Comparison of ENCODE assay signal across 35 cellular contexts in the genomic region with DNA sequence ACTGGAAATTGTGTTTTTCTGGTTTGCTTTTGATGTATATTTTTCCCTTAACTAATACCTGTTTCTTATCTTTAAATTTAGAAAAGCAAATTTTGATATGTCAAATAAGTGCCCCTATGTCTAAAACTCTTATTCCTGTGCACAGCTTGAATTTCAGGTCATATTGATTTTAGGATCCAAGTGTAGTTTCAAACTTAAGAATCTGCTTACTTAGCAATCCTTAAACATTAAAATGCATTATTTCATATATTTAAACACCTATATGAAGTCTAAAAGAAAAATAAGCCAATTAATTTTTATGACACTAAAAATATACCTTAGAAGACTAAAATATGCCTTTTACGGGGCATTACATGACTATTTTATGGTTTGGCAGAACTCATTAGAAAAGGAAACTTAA. TPM values are rescaled to one million over a fixed set of nuclear protein-coding genes. Genes with fewer than 3 reads are reported as not detected.
DNase-seq lines count a peak whose midpoint lies in the region; ATAC-seq, FAIRE-seq and TF ChIP-seq lines count a peak whose summit lies in the region.
"Had no signal": no experiment of that assay in that cellular context is flagged by ENCODE, and none has a peak within 500 bp of the region (broad histone marks: within the 10 kb centered on the region; RNA-seq: fewer than 3 reads in every experiment).

No MANE protein-coding gene starts in this region.

- no peak overlapping the region for H2BK5ac ChIP-seq in IMR-90 (ENCODE audit: low read depth, low read length, poor library complexity, severe bottlenecking)

- no peak for FAIRE-seq in HepG2 (lab: Jason Lieb, UNC)
- no peak for FAIRE-seq in A549 (lab: Jason Lieb, UNC)
- no peak for FAIRE-seq in K562 (lab: Jason Lieb, UNC)
- FAIRE-seq: A204.1, D721Med had no signal

- no peak overlapping the region for H4K91ac ChIP-seq in IMR-90 (ENCODE audit: insufficient read depth, low read depth, low read length)

- CTCF ChIA-PET in HepG2 (lab: Yijun Ruan, JAX; ENCODE audit: low intra/inter-chr PET ratio, low total read pairs) (no interaction called here), A549 (lab: Yijun Ruan, JAX) (no interaction called here), IMR-90 (lab: Yijun Ruan, JAX) (interaction anchor here (0.5 kb wide), 1 partner anchor 10 kb away, joined by 3 read pairs; no protein-coding TSS in a partner anchor), K562 (lab: Yijun Ruan, JAX; ENCODE audit: low intra/inter-chr PET ratio) (no interaction called here)

- H3K23ac ChIP-seq in IMR-90 (ENCODE audit: low read depth, low read length): no peak overlapping the region

- no peak overlapping the region for H3K27ac ChIP-seq in HepG2 (ENCODE audit: extremely low read length, insufficient read depth, low read length)
- H3K27ac ChIP-seq in right lobe of liver: no peak overlapping the region
- no peak overlapping the region for H3K27ac ChIP-seq in A549
- H3K27ac ChIP-seq in IMR-90 (ENCODE audit: insufficient read depth, low read length): no peak overlapping the region
- H3K27ac ChIP-seq in K562 (ENCODE audit: extremely low read depth, low read depth, low read length): no peak overlapping the region
- H3K27ac ChIP-seq: 22Rv1; BLaER1; BLaER1 treated with 17β-estradiol and CSF1 and Interleukin-3, amounts not matched to agents 10 nM and 100 nM; C4-2B had no signal

- H3K9me1 ChIP-seq in IMR-90 (ENCODE audit: insufficient read depth, low read length) (0 out of 2 replicates have a peak, but pooled peaks cover 4% of the 10 kb centered on the region), K562 (ENCODE audit: control insufficient read depth, insufficient read depth, low read length) (no peaks in the 10 kb centered on the region)

- H4K8ac ChIP-seq in IMR-90 (ENCODE audit: low read depth in 2 of 2, low read length in 2 of 2): no peak overlapping the region; a peak in 1 of 4 replicates

- no peak overlapping the region for H2BK20ac ChIP-seq in IMR-90 (ENCODE audit: low read depth, low read length)

- no peak overlapping the region for H2AK9ac ChIP-seq in IMR-90 (replicated peaks; ENCODE audit: low read depth, low read length, poor library complexity)

- 98% methylated on average over 1 of the region's 1 CpG for WGBS in HepG2 (ENCODE audit: low lambda C conversion rate)
- WGBS in right lobe of liver (ENCODE audit: insufficient coverage, low coverage, low lambda C conversion rate, missing lambda C conversion rate): 86% methylated on average over 1 of the region's 1 CpG
- WGBS in A549 (ENCODE audit: missing lambda C conversion rate): 85% methylated on average over 1 of the region's 1 CpG
- WGBS in IMR-90 (ENCODE audit: extremely low coverage in 2 of 2, insufficient read length in 1 of 2), 2 experiments: no CpG with 5 or more reads among the region's 1 CpG
- 0% methylated on average over 1 of the region's 1 CpG for WGBS in K562 (ENCODE audit: insufficient coverage, low coverage, missing lambda C conversion rate)

- no peaks in the 10 kb centered on the region for H3K79me2 ChIP-seq in HepG2 (ENCODE audit: insufficient read depth, low read length)
- no peaks in the 10 kb centered on the region for H3K79me2 ChIP-seq in K562 (ENCODE audit: control insufficient read depth, insufficient read depth, low read length)

- TF ChIP-seq POLR2A in HepG2 (IDR thresholded peaks at IDR 0.05; ENCODE audit: insufficient read depth in 1 of 2, low read depth in 2 of 2, low read length in 2 of 2) (no peak), right lobe of liver (IDR thresholded peaks at IDR 0.05) (no peak), A549 (IDR thresholded peaks at IDR 0.05; ENCODE audit: low read length) (no peak), IMR-90 (IDR thresholded peaks at IDR 0.05; ENCODE audit: low read depth, low read length) (no peak), K562 (conservative IDR thresholded peaks at IDR 0.05) (no peak)

- no peaks in the 10 kb centered on the region; a peak in 1 of 5 replicates for H3K36me3 ChIP-seq in HepG2 (replicated peaks in 1 of 2; ENCODE audit: control insufficient read depth in 1 of 2, insufficient read depth in 2 of 2, low read length in 2 of 2)
- no peaks in the 10 kb centered on the region for H3K36me3 ChIP-seq in right lobe of liver
- H3K36me3 ChIP-seq in IMR-90 (ENCODE audit: control insufficient read depth, insufficient read depth, low read length): peaks cover 14% of the 10 kb centered on the region
- H3K36me3 ChIP-seq in K562 (ENCODE audit: control insufficient read depth, insufficient read depth, low read length): no peaks in the 10 kb centered on the region
- H3K36me3 ChIP-seq: BE2C; BLaER1; BLaER1 treated with 17β-estradiol and CSF1 and Interleukin-3, amounts not matched to agents 10 nM and 100 nM had no signal

- H3K27me3 ChIP-seq in HepG2 (ENCODE audit: control insufficient read depth in 1 of 2, insufficient read depth in 2 of 2, low read length in 2 of 2) (no peaks in the 10 kb centered on the region), right lobe of liver (no peaks in the 10 kb centered on the region), IMR-90 (ENCODE audit: control insufficient read depth, insufficient read depth, low read length) (no peaks in the 10 kb centered on the region), K562 (ENCODE audit: control insufficient read depth in 2 of 2, insufficient read depth in 2 of 2, low read length in 2 of 2) (no peaks in the 10 kb centered on the region)
- H3K27me3 ChIP-seq: BE2C; BLaER1; BLaER1 treated with 17β-estradiol and CSF1 and Interleukin-3, amounts not matched to agents 10 nM and 100 nM had no signal

- H3K56ac ChIP-seq in IMR-90 (ENCODE audit: extremely low read depth, insufficient read depth, low read length): no peak overlapping the region

- H3K9me3 ChIP-seq in HepG2 (ENCODE audit: low read length): no peaks in the 10 kb centered on the region
- H3K9me3 ChIP-seq in right lobe of liver: no peaks in the 10 kb centered on the region
- no peaks in the 10 kb centered on the region for H3K9me3 ChIP-seq in A549
- H3K9me3 ChIP-seq in IMR-90 (ENCODE audit: control insufficient read depth, insufficient read depth, low read length): no peaks in the 10 kb centered on the region
- no peaks in the 10 kb centered on the region for H3K9me3 ChIP-seq in K562 (replicated peaks; ENCODE audit: control insufficient read depth, insufficient read depth, low read depth, low read length)
- H3K9me3 ChIP-seq: BE2C; BLaER1; BLaER1 treated with 17β-estradiol and CSF1 and Interleukin-3, amounts not matched to agents 10 nM and 100 nM; Caco-2 had no signal

- no peaks in the 10 kb centered on the region for H4K20me1 ChIP-seq in HepG2 (ENCODE audit: insufficient read depth, low read length)
- peaks cover 12% of the 10 kb centered on the region for H4K20me1 ChIP-seq in IMR-90 (ENCODE audit: insufficient read depth, low read length)
- H4K20me1 ChIP-seq in K562 (replicated peaks; ENCODE audit: control insufficient read depth, insufficient read depth, low read length): no peaks in the 10 kb centered on the region
- H4K20me1 ChIP-seq: BLaER1; BLaER1 treated with 17β-estradiol and CSF1 and Interleukin-3, amounts not matched to agents 10 nM and 100 nM had no signal

- H2AFZ ChIP-seq in HepG2 (ENCODE audit: low read length) (no peak overlapping the region), IMR-90 (replicated peaks; ENCODE audit: low read length, poor library complexity) (no peak overlapping the region), K562 (ENCODE audit: low read depth, low read length) (no peak overlapping the region)

- no peak overlapping the region for H3K4me3 ChIP-seq in HepG2 (replicated peaks in 1 of 3; ENCODE audit: insufficient read depth in 1 of 3, low read depth in 2 of 3, low read length in 3 of 3)
- H3K4me3 ChIP-seq in right lobe of liver: no peak overlapping the region
- H3K4me3 ChIP-seq in A549: no peak overlapping the region
- H3K4me3 ChIP-seq in IMR-90 (ENCODE audit: insufficient read depth, low read depth, low read length): no peak overlapping the region
- no peak overlapping the region for H3K4me3 ChIP-seq in K562
- H3K4me3 ChIP-seq: BLaER1; BLaER1 treated with 17β-estradiol and CSF1 and Interleukin-3, amounts not matched to agents 10 nM and 100 nM had no signal

- H3K4me1 ChIP-seq in HepG2 (ENCODE audit: insufficient read depth, low read length) (no peaks in the 10 kb centered on the region), right lobe of liver (no peaks in the 10 kb centered on the region), A549 (peaks cover 5% of the 10 kb centered on the region; the same call in 1 of the 3 replicates), IMR-90 (ENCODE audit: control insufficient read depth, insufficient read depth, low read length) (peaks cover 2% of the 10 kb centered on the region; the same call in 1 of the 2 replicates), K562 (replicated peaks in 1 of 2; ENCODE audit: control insufficient read depth in 2 of 2, insufficient read depth in 2 of 2, low read length in 2 of 2) (no peaks in the 10 kb centered on the region)
- H3K4me1 ChIP-seq: BE2C; BLaER1; BLaER1 treated with 17β-estradiol and CSF1 and Interleukin-3, amounts not matched to agents 10 nM and 100 nM; Caco-2 had no signal

- no peak overlapping the region for H2AK5ac ChIP-seq in IMR-90 (ENCODE audit: low read depth, low read length)

- H3K4me2 ChIP-seq in HepG2 (ENCODE audit: low read depth, low read length) (no peak overlapping the region), A549 (no peak overlapping the region), IMR-90 (ENCODE audit: low read depth, low read length) (no peak overlapping the region), K562 (ENCODE audit: insufficient read depth, low read length) (no peak overlapping the region)
- H3K4me2 ChIP-seq: BLaER1; BLaER1 treated with 17β-estradiol and CSF1 and Interleukin-3, amounts not matched to agents 10 nM and 100 nM had no signal

- no peak overlapping the region for H4K5ac ChIP-seq in IMR-90 (ENCODE audit: low read depth, low read length)

- ATAC-seq in HepG2 (no peak), right lobe of liver (no peak), A549 (no peak), IMR-90 (ENCODE audit: low read depth) (no peak), K562 (no peak), HG03378 (IDR thresholded peaks at IDR 0.05; ENCODE audit: unreplicated experiment) (no peak)
- ATAC-seq: CD8-positive, alpha-beta T cell had no signal

- no peak for DNase-seq in HepG2 (ENCODE audit: low spot score)
- no peak for DNase-seq in right lobe of liver
- DNase-seq in A549 (ENCODE audit: low read depth in 1 of 2, low spot score in 1 of 2): no peak
- DNase-seq in IMR-90: no peak
- no peak for DNase-seq in K562 (ENCODE audit: extremely low read depth in 1 of 4, low spot score in 3 of 4)
- DNase-seq in NCI-H345 (lab: John Stamatoyannopoulos, UW): no peak
- no peak for DNase-seq in NCI-H1048 (lab: John Stamatoyannopoulos, UW)
- DNase-seq: 8988T; ACHN; AML-193; BE2C; C1 segment of cervical spinal cord; Caco-2; Calu3; CD4-positive, alpha-beta memory T cell; CD4-positive, alpha-beta T cell; CD4-positive, CD25-positive, alpha-beta regulatory T cell; CD8-positive, alpha-beta memory T cell; CD8-positive, alpha-beta T cell; COR-L47; DMS 273 treated with DMSO at 0.1 percent for 48 hours; DMS153; DMS53; DMS79; DMS79 treated with DMSO at 0.1 percent for 48 hours; DND-41; EL had no signal

- peaks cover 5 to 28% of the 10 kb centered on the region in 2 experiments for H3K79me1 ChIP-seq in IMR-90 (ENCODE audit: low read depth in 1 of 2, low read length in 2 of 2)

- no peak overlapping the region for H2BK15ac ChIP-seq in IMR-90 (ENCODE audit: low read depth, low read length)

- no peak overlapping the region for H3K14ac ChIP-seq in IMR-90 (replicated peaks; ENCODE audit: low read depth, low read length)

- BruUV-seq in HepG2 (replicated peaks; lab: Mats Ljungman, UMichigan) (no TSS peak), IMR-90 (replicated peaks; lab: Mats Ljungman, UMichigan) (no TSS peak), K562 (replicated peaks; lab: Mats Ljungman, UMichigan) (no TSS peak)

- no peak overlapping the region for H3K9ac ChIP-seq in HepG2 (ENCODE audit: insufficient read depth, low read depth, low read length)
- no peak overlapping the region for H3K9ac ChIP-seq in IMR-90 (ENCODE audit: low read depth, low read length)
- H3K9ac ChIP-seq in K562 (ENCODE audit: insufficient read depth in 1 of 2, low read depth in 2 of 2, low read length in 2 of 2): no peak overlapping the region
- H3K9ac ChIP-seq: BLaER1; BLaER1 treated with 17β-estradiol and CSF1 and Interleukin-3, amounts not matched to agents 10 nM and 100 nM had no signal

- intact Hi-C loops in HepG2 (cut with micrococcal nuclease; ENCODE audit: unreplicated experiment): no loop called here
- intact Hi-C loops in right lobe of liver (cut with DNase I): no loop called here
- intact Hi-C loops in IMR-90 (cut with micrococcal nuclease): no loop called here
- intact Hi-C loops in K562 (cut with micrococcal nuclease): no loop called here

- no peak overlapping the region for H2BK120ac ChIP-seq in IMR-90 (ENCODE audit: low read depth, low read length)

- dilution Hi-C loops in IMR-90 (cut with HindIII; ENCODE audit: low sequenced_read_pairs, unreplicated experiment): no loop called here

- POLR2A ChIA-PET in HepG2 (lab: Yijun Ruan, JAX) (no interaction called here), A549 (lab: Yijun Ruan, JAX) (no interaction called here), IMR-90 (lab: Charles Lee; ENCODE audit: unreplicated experiment) (no interaction called here), K562 (lab: Yijun Ruan, JAX) (no interaction called here)

- TF ChIP-seq EP300 in HepG2 (IDR thresholded peaks at IDR 0.05; ENCODE audit: low read depth in 2 of 2, low read length in 2 of 2) (no peak), HepG2 (CRISPR knock-in tag; IDR thresholded peaks at IDR 0.05; ENCODE audit: borderline replicate concordance) (no peak), A549 (IDR thresholded peaks at IDR 0.05) (no peak), K562 (IDR thresholded peaks at IDR 0.05; ENCODE audit: low read length) (no peak)

- H3K18ac ChIP-seq in IMR-90 (ENCODE audit: low read depth, low read length): no peak overlapping the region

- H3K4ac ChIP-seq in IMR-90 (ENCODE audit: low read depth, low read length): no peak overlapping the region

- TF ChIP-seq CTCF in HepG2 (CRISPR knock-in tag; IDR thresholded peaks at IDR 0.05) (no peak), right lobe of liver (IDR thresholded peaks at IDR 0.05) (no peak), A549 (IDR thresholded peaks at IDR 0.05) (no peak), IMR-90 (conservative IDR thresholded peaks at IDR 0.05; ENCODE audit: low read depth, low read length) (no peak), K562 (IDR thresholded peaks at IDR 0.05 in 2 of 3, conservative IDR thresholded peaks at IDR 0.05 in 1 of 3; ENCODE audit: insufficient read depth in 2 of 3, low read depth in 1 of 3, low read length in 3 of 3) (no peak)

- in situ Hi-C loops in HepG2 (cut with HindIII; ENCODE audit: extremely low pct_ligation_motif_present, low pct_unique_long_range_greater_than_20kb) (no loop called here), IMR-90 (cut with MboI; ENCODE audit: low sequenced_read_pairs) (no loop called here), K562 (cut with MboI) (no loop called here)

- no peak for TF ChIP-seq RAD21 in HepG2 (CRISPR knock-in tag; IDR thresholded peaks at IDR 0.05)
- TF ChIP-seq RAD21 in A549 (conservative IDR thresholded peaks at IDR 0.05 in 1 of 2, IDR thresholded peaks at IDR 0.05 in 1 of 2): no peak
- TF ChIP-seq RAD21 in IMR-90 (IDR thresholded peaks at IDR 0.05; ENCODE audit: low read length): no peak
- TF ChIP-seq RAD21 in K562 (CRISPR knock-in tag; conservative IDR thresholded peaks at IDR 0.05 in 1 of 2, IDR thresholded peaks at IDR 0.05 in 1 of 2): no peak

RNA-seq across cellular contexts. Expression of a gene that starts 59.2 kb away (rescaled TPM):
- total RNA-seq in HepG2 (2016; rRNA removed; fragmentation: Illumina TruSeq; extraction: Trizol): 28.7 and 45.1 TPM in 2 replicates
- 85.1 and 110 TPM in 2 replicates for total RNA-seq in HepG2 (2016; cell fraction: cytosol; rRNA removed; fragmentation: Illumina TruSeq; extraction: Trizol; ENCODE audit: low read depth)
- total RNA-seq in HepG2 (2016; cell fraction: insoluble cytoplasmic fraction; rRNA removed; fragmentation: Illumina TruSeq; extraction: Trizol): 28.0 and 47.2 TPM in 2 replicates
- 66.1 and 83.0 TPM in 2 replicates for total RNA-seq in HepG2 (2016; cell fraction: membrane; rRNA removed; fragmentation: Illumina TruSeq; extraction: Trizol)
- total RNA-seq in HepG2 (2016; cell fraction: nucleus; rRNA removed; fragmentation: Illumina TruSeq; extraction: Trizol): 52.9 and 66.5 TPM in 2 replicates
- 9.1 and 10.4 TPM in 2 replicates for polyA plus RNA-seq in HepG2 (2011; rRNA removed)
- polyA plus RNA-seq in HepG2 (2011; cell fraction: cytosol; rRNA removed): 4.9 and 8.6 TPM in 2 replicates
- polyA plus RNA-seq in HepG2 (2011; cell fraction: nucleus; rRNA removed): 4.9 and 7.2 TPM in 2 replicates
- polyA plus RNA-seq in HepG2 (2012): 10.2 TPM in 2 replicates
- 1.2 and 1.3 TPM in 2 replicates for polyA plus RNA-seq in HepG2 (2016; cell fraction: cytosol; fragmentation: Illumina TruSeq; extraction: Trizol; ENCODE audit: low read depth)
- polyA plus RNA-seq in HepG2 (2016; cell fraction: insoluble cytoplasmic fraction; fragmentation: Illumina TruSeq; extraction: Trizol; ENCODE audit: low read depth): 10.9 and 12.8 TPM in 2 replicates
- polyA plus RNA-seq in HepG2 (2016; cell fraction: membrane; fragmentation: Illumina TruSeq; extraction: Trizol; ENCODE audit: low read depth): 2.6 and 3.2 TPM in 2 replicates
- polyA plus RNA-seq in HepG2 (2016; cell fraction: nucleus; fragmentation: Illumina TruSeq; extraction: Trizol; ENCODE audit: insufficient read depth, low read depth): 16.9 and 18.8 TPM in 2 replicates
- polyA minus RNA-seq in HepG2 (2011; rRNA and poly(A)+ RNA removed; ENCODE audit: low replicate concordance): 18.5 and 21.9 TPM in 2 replicates
- polyA minus RNA-seq in HepG2 (2011; cell fraction: cytosol; rRNA and poly(A)+ RNA removed): 29.8 and 30.9 TPM in 2 replicates
- polyA minus RNA-seq in HepG2 (2011; cell fraction: nucleus; rRNA and poly(A)+ RNA removed): 94.6 and 102 TPM in 2 replicates
- total RNA-seq in right lobe of liver: 10 to 100 TPM; 15.1 to 31.0 (median 23.1) TPM
- polyA plus RNA-seq in A549 (2011; rRNA removed): 36.6 and 38.4 TPM in 2 replicates
- polyA plus RNA-seq in A549 (2012; cell fraction: cytosol; rRNA removed): 5.4 and 7.8 TPM in 2 replicates
- 4.1 and 5.1 TPM in 2 replicates for polyA plus RNA-seq in A549 (2012; cell fraction: nucleus; rRNA removed)
- 28.3 to 33.2 TPM (median 29.8 TPM) in 3 replicates for polyA plus RNA-seq in A549 (2017; fragmentation: RNase III; extraction: RNeasy Plus Mini Kit Qiagen cat#74134 plus additional on column Dnase treatment)
- polyA minus RNA-seq in A549 (2011; rRNA and poly(A)+ RNA removed): 33.9 and 34.1 TPM in 2 replicates
- total RNA-seq in IMR-90 (2012; rRNA removed): 155 and 182 TPM in 2 replicates
- 31.4 and 34.7 TPM in 2 replicates for polyA plus RNA-seq in IMR-90 (2012; rRNA removed)
- polyA plus RNA-seq in IMR-90 (2012; cell fraction: cytosol; rRNA removed): 6.9 and 7.8 TPM in 2 replicates
- 4.0 and 17.1 TPM in 2 replicates for polyA plus RNA-seq in IMR-90 (2012; cell fraction: nucleus; rRNA removed; ENCODE audit: low replicate concordance)
- not detected in 2 replicates for total RNA-seq in K562 (2011; cell fraction: chromatin; rRNA removed; ENCODE audit: low replicate concordance)
- total RNA-seq in K562 (2011; cell fraction: nucleolus; rRNA removed): not detected in 2 replicates
- not detected in 2 replicates for total RNA-seq in K562 (2011; cell fraction: nucleoplasm; rRNA removed)
- total RNA-seq in K562 (2014; rRNA removed): 0.20 TPM in 1 of 2 replicates, not detected in the other
- not detected in 2 replicates for total RNA-seq in K562 (2014; rRNA removed; fragmentation: Illumina TruSeq; extraction: Trizol)
- not detected in 2 replicates for total RNA-seq in K562 (2015; rRNA removed; fragmentation: Illumina TruSeq; extraction: Trizol)
- total RNA-seq in K562 (2021): 0.16 and 0.22 TPM in 2 replicates
- not detected in 2 replicates for polyA plus RNA-seq in K562 (2011; rRNA removed)
- not detected in 2 replicates for polyA plus RNA-seq in K562 (2011; cell fraction: cytosol; rRNA removed)
- not detected in 2 replicates for polyA plus RNA-seq in K562 (2011; cell fraction: nucleus; rRNA removed)
- 0.08 TPM in 1 of 2 replicates, not detected in the other for polyA plus RNA-seq in K562 (2012)
- not detected in 2 replicates for polyA plus RNA-seq in K562 (2014; fragmentation: Illumina TruSeq; extraction: Trizol)
- polyA plus RNA-seq in K562 (2014; fragmentation: Nextera tagmentation; extraction: Ambion mirVana): not detected
- not detected in 2 replicates for polyA plus RNA-seq in K562 (2014; rRNA removed)
- polyA minus RNA-seq in K562 (2011; rRNA and poly(A)+ RNA removed): not detected in 2 replicates
- 1.6 TPM in 1 of 2 replicates, not detected in the other for polyA minus RNA-seq in K562 (2011; cell fraction: cytosol; rRNA and poly(A)+ RNA removed)
- polyA minus RNA-seq in K562 (2011; cell fraction: nucleus; rRNA and poly(A)+ RNA removed): not detected in 2 replicates
- polyA plus RNA-seq: CD14-positive monocyte had no signal

Comparison
In these comparisons a context has a peak if more than half of its experiments do, and no peak if none do; other contexts are left out.
1. RNA of a gene that starts 59.2 kb away (total RNA-seq): 155 to 182 TPM in IMR-90, 28.0 to 110 TPM in HepG2 and 15.1 to 31.0 TPM in right lobe of liver; 0.16 to 0.22 TPM in K562; every median in the first group is over 10 times any median in the second.